ENCODE assay signal across 8 cellular contexts in the genomic region with DNA sequence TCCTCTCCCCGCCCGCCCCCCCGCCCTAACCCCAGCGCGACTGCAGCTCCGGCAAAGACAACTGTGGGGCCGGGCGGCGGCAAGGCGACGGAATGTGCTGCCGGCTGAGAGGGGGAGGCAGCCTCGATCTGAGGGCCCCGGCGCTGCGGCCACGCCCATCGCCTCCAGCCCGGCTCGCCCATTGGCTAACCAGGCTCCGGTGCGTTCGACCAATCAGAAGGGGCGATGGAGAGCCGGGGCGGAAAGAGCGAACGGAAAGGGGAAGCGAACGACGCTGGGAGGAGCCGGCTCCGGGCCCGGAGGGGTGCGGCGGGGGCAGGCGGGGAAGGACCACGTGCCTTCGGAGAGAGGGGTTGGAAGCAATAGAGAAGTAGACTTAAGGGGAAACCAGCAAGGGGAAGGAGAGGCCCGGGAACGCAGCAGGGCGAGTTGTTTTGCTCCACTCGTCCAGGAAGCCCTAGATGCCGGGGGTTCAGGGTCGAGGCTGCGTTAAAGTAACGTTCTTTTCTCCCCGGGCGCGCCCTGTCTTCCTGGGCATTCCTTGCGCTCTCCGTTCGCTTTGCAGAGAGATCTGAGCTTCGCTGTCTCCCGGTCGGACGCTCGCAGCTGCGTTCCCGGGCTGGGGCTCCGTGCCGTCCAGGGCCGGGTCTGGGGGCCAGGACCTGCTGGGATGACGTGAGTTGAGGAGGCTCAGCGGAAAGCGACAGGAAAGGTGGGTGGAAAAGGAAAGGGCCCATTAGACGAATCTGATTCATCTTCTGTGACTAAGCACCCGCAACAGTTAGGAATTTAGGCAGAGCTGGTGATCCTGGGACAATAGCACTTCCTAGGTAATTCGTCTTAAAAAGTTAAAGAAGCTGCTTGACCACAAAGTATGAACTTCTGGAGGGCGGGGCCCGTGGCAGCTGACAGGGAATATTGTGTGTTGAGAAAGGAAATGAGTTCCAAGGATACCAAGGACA. TPM values are rescaled to one million over a fixed set of nuclear protein-coding genes. Genes with fewer than 3 reads are reported as not detected.
DNase-seq lines count a peak whose midpoint lies in the region; ATAC-seq and TF ChIP-seq lines count a peak whose summit lies in the region.

A gene with protein sequence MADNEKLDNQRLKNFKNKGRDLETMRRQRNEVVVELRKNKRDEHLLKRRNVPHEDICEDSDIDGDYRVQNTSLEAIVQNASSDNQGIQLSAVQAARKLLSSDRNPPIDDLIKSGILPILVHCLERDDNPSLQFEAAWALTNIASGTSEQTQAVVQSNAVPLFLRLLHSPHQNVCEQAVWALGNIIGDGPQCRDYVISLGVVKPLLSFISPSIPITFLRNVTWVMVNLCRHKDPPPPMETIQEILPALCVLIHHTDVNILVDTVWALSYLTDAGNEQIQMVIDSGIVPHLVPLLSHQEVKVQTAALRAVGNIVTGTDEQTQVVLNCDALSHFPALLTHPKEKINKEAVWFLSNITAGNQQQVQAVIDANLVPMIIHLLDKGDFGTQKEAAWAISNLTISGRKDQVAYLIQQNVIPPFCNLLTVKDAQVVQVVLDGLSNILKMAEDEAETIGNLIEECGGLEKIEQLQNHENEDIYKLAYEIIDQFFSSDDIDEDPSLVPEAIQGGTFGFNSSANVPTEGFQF (minus strand): TSS at position 130 of the 962 bp plus-strand sequence. CDS start 289 bp downstream, outside the sequence.

- H3K27ac Mint-ChIP-seq in dendritic cell treated with granulocyte-macrophage colony-stimulating factor and Interleukin-4, amounts not matched to agents 40 ng/mL and 50 ng/mL, for 4 days: peak within 1 kb of the TSS; percentile 100

- no peaks in the 10 kb centered on the region for H3K27me3 ChIP-seq in left lung

- peak within 1 kb of the TSS; percentile 95 for H3K4me3 Mint-ChIP-seq in dendritic cell treated with granulocyte-macrophage colony-stimulating factor and Interleukin-4, amounts not matched to agents 40 ng/mL and 50 ng/mL, for 4 days

- DNase-seq in C1 segment of cervical spinal cord (lab: John Stamatoyannopoulos, UW) (peak; percentile 90 to 98 (median 96)), NCI-H748 treated with DMSO at 0.1 percent for 48 hours (lab: John Stamatoyannopoulos, UW) (peak; percentile 84), left lung (peak; percentile 98 to 99)
- peak; percentile 88 to 96 for DNase-seq in activated CD4-positive, alpha-beta T cell treated with anti-CD3 and anti-CD28 coated beads, Interleukin-2, amount 50 U/mL, for 24 hours (ENCODE audit: low read depth in 1 of 2, low spot score in 1 of 2)
- peak; percentile 90 to 92 for DNase-seq in stimulated activated CD4-positive, alpha-beta T cell treated with anti-CD3 and anti-CD28 coated beads, Interleukin-2, amount 100 ng/mL, for 48 hours

- H3K36me3 Mint-ChIP-seq in dendritic cell treated with granulocyte-macrophage colony-stimulating factor and Interleukin-4, amounts not matched to agents 40 ng/mL and 50 ng/mL, for 4 days (ENCODE audit: low read depth): peaks cover 42% of the 10 kb centered on the region

- H3K4me3 ChIP-seq in left lung: peak within 1 kb of the TSS; percentile 71 to 74

- peaks cover 57% of the 10 kb centered on the region for H3K4me1 Mint-ChIP-seq in dendritic cell treated with granulocyte-macrophage colony-stimulating factor and Interleukin-4, amounts not matched to agents 40 ng/mL and 50 ng/mL, for 4 days (ENCODE audit: low read depth)

- no peaks in the 10 kb centered on the region for H3K9me3 ChIP-seq in left lung

- peaks cover 25 to 56% of the 10 kb centered on the region in 2 donors for H3K4me1 ChIP-seq in left lung

- H3K27me3 Mint-ChIP-seq in dendritic cell treated with granulocyte-macrophage colony-stimulating factor and Interleukin-4, amounts not matched to agents 40 ng/mL and 50 ng/mL, for 4 days: no peaks in the 10 kb centered on the region

- H3K27ac ChIP-seq in left lung: peak within 1 kb of the TSS; percentile 97 to 99

- H3K36me3 ChIP-seq in left lung: peaks cover 0 to 4% of the 10 kb centered on the region in 2 donors

- intact Hi-C loops in dendritic cell treated with granulocyte-macrophage colony-stimulating factor and Interleukin-4, amounts not matched to agents 40 ng/mL and 50 ng/mL, for 4 days (cut with micrococcal nuclease): loop anchor here (2.0 to 10.0 kb wide), 3 partner anchors 161 to 659 kb away; a partner anchor contains a TSS
- intact Hi-C loops in left lung (cut with DNase I): no loop called here

- H3K9me3 Mint-ChIP-seq in dendritic cell treated with granulocyte-macrophage colony-stimulating factor and Interleukin-4, amounts not matched to agents 40 ng/mL and 50 ng/mL, for 4 days: no peaks in the 10 kb centered on the region

- ATAC-seq in GM19372 (IDR thresholded peaks at IDR 0.05; ENCODE audit: low read depth, unreplicated experiment): peak; percentile 88
- peak; percentile 87 for ATAC-seq in HG03558 (IDR thresholded peaks at IDR 0.05; ENCODE audit: extremely low read depth, unreplicated experiment)
- ATAC-seq in left lung: peak; percentile 96

- TF ChIP-seq CTCF in left lung (IDR thresholded peaks at IDR 0.05): no peak

RNA-seq across cellular contexts. Expression of the gene that starts here (rescaled TPM):
- 10 to 100 TPM; 50.9 to 56.8 TPM for total RNA-seq in left lung

Comparison
In these comparisons a context has a peak if more than half of its experiments do, and no peak if none do; other contexts are left out.
1. Peak in every context shown above with its lines: DNase-seq, ATAC-seq, H3K4me3 ChIP-seq and H3K27ac ChIP-seq.